ENCODE assay signal across 8 cellular contexts in genomic region chr10:7408003-7408493, GRCh38. TPM values are rescaled to one million over a fixed set of nuclear protein-coding genes. Genes with fewer than 3 reads are reported as not detected.
DNase-seq lines count a peak whose midpoint lies in the region; ATAC-seq and TF ChIP-seq lines count a peak whose summit lies in the region.

No MANE protein-coding gene starts in this region.

- no peak for TF ChIP-seq POLR2A in transverse colon (IDR thresholded peaks at IDR 0.05)

- H3K9me3 Mint-ChIP-seq in naive thymus-derived CD8-positive, alpha-beta T cell: no peaks in the 10 kb centered on the region

- no peaks in the 10 kb centered on the region for H3K36me3 ChIP-seq in transverse colon

- in situ Hi-C loops in transverse colon (cut with MboI; ENCODE audit: low pct_ligation_motif_present in 1 of 4, low pct_unique_long_range_greater_than_20kb in 1 of 4, low sequenced_read_pairs in 3 of 4): loop anchor here (10.0 to 25.0 kb wide), 4 partner anchors 143 to 746 kb away; no protein-coding TSS in a partner anchor

- WGBS in transverse colon (ENCODE audit: low coverage in 1 of 2), 2 donors: 4% methylated on average over 32 of the region's 41 CpGs; no CpG with 5 or more reads in 1 of the 2 donors

- TF ChIP-seq EP300 in transverse colon (IDR thresholded peaks at IDR 0.05; ENCODE audit: low read depth): no peak

- H3K4me1 ChIP-seq in transverse colon: peaks cover 5 to 38% (median 28%) of the 10 kb centered on the region in 4 donors

- H3K4me3 Mint-ChIP-seq in naive thymus-derived CD8-positive, alpha-beta T cell: peak overlapping the region; percentile 85 to 99 (median 94)

- H3K27me3 Mint-ChIP-seq in naive thymus-derived CD8-positive, alpha-beta T cell: peaks cover 0 to 4% (median 0%) of the 10 kb centered on the region in 5 donors

- no peaks in the 10 kb centered on the region for H3K9me3 ChIP-seq in transverse colon

- H3K4me1 Mint-ChIP-seq in naive thymus-derived CD8-positive, alpha-beta T cell: peaks cover 25 to 71% (median 54%) of the 10 kb centered on the region in 4 donors

- H3K4me3 ChIP-seq in transverse colon: peak overlapping the region; percentile 6 to 66 (median 56)

- H3K27ac Mint-ChIP-seq in naive thymus-derived CD8-positive, alpha-beta T cell: peak overlapping the region; percentile 72 to 93 (median 84)

- H3K27ac ChIP-seq in transverse colon: peak overlapping the region; percentile 73 to 79 (median 74)

- peak; percentile 9 for ATAC-seq in HG02678 (IDR thresholded peaks at IDR 0.05; ENCODE audit: unreplicated experiment)
- ATAC-seq in esophagus mucosa: peak; percentile 4
- ATAC-seq in naive thymus-derived CD8-positive, alpha-beta T cell: peak; percentile 18 to 31
- no peak for ATAC-seq in HG03521 (IDR thresholded peaks at IDR 0.05; ENCODE audit: unreplicated experiment)

- peaks cover 0 to 7% (median 0%) of the 10 kb centered on the region in 3 donors for H3K36me3 Mint-ChIP-seq in naive thymus-derived CD8-positive, alpha-beta T cell

- no peak for TF ChIP-seq CTCF in transverse colon (IDR thresholded peaks at IDR 0.05)

- POLR2A ChIA-PET in naive thymus-derived CD8-positive, alpha-beta T cell (lab: Charles Lee): interaction anchor here (0.7 to 1.8 kb wide), 5 partner anchors 23 to 287 kb away, joined by 3 to 6 read pairs (median 4); no protein-coding TSS in a partner anchor

- intact Hi-C loops in transverse colon (cut with DNase I; ENCODE audit: low total_unique reads): no loop called here

- H3K27me3 ChIP-seq in transverse colon: peaks cover 58% of the 10 kb centered on the region

- peak; percentile 56 for DNase-seq in CD1c-positive myeloid dendritic cell (ENCODE audit: extremely low spot score)
- peak; percentile 57 for DNase-seq in activated CD8-positive, alpha-beta memory T cell treated with anti-CD3 and anti-CD28 coated beads, Interleukin-2, amount 50 U/mL, for 4 hours
- DNase-seq in naive thymus-derived CD8-positive, alpha-beta T cell: peak; percentile 36 to 75 (median 54)
- peak; percentile 48 for DNase-seq in transverse colon
- DNase-seq in NCI-H345 (lab: John Stamatoyannopoulos, UW): no peak

RNA-seq across cellular contexts. Expression of gene SFMBT2, which starts 2.8 kb away (rescaled TPM):
- total RNA-seq in esophagus mucosa: 1.3 TPM
- 10 to 100 TPM; 30.1 to 31.8 TPM for total RNA-seq in naive thymus-derived CD8-positive, alpha-beta T cell
- 1 to 10 TPM; 2.2 to 6.7 (median 4.8) TPM for polyA plus RNA-seq in naive thymus-derived CD8-positive, alpha-beta T cell
- total RNA-seq in transverse colon: 1 to 10 TPM in 3 of 4 donors, under 1 TPM in 1; 0.60 to 8.6 (median 2.5) TPM
